Comparison of ENCODE assay signal across 8 cellular contexts in the genomic region with DNA sequence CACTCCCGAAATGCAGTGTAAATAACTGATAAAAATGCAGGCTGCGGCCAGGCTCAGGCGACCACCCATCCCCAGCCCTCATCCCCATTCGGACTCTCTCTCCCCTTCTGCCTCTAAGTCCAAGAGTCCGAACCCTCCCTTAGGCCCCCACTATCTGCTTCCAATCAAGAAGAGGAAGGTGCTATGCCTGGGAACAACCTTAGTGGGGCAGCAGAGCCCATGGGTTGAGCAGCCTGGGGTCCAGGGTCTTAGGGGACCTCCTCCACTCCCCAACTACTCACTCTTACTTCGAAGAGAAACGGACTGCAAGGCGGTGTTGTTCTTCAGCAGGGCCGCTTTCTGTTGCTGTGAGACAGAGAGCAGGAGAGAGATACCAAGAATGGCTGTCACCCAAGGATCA. TPM values are rescaled to one million over a fixed set of nuclear protein-coding genes. Genes with fewer than 3 reads are reported as not detected.
DNase-seq lines count a peak whose midpoint lies in the region; ATAC-seq and TF ChIP-seq lines count a peak whose summit lies in the region.
"Had no signal": no experiment of that assay in that cellular context is flagged by ENCODE, and none has a peak within 500 bp of the region (broad histone marks: within the 10 kb centered on the region; RNA-seq: fewer than 3 reads in every experiment).

No MANE protein-coding gene starts in this region.

- H2AK5ac ChIP-seq in IMR-90 (ENCODE audit: low read depth, low read length) = no peak overlapping the region

- H3K14ac ChIP-seq in IMR-90 (replicated peaks; ENCODE audit: low read depth, low read length) = no peak overlapping the region

- no peak overlapping the region for H2BK120ac ChIP-seq in IMR-90 (ENCODE audit: low read depth, low read length)

- H3K4me1 ChIP-seq in IMR-90 (ENCODE audit: control insufficient read depth, insufficient read depth, low read length) (peaks cover 47% of the 10 kb centered on the region), HAP-1 (no peaks in the 10 kb centered on the region)

- 83% methylated on average over 3 of the region's 9 CpGs; no CpG with 5 or more reads in 1 of the 2 experiments for WGBS in IMR-90 (ENCODE audit: extremely low coverage in 2 of 2, insufficient read length in 1 of 2), 2 experiments

- no TSS peak for BruUV-seq in IMR-90 (replicated peaks; lab: Mats Ljungman, UMichigan)

- no peak overlapping the region for H2AK9ac ChIP-seq in IMR-90 (replicated peaks; ENCODE audit: low read depth, low read length, poor library complexity)

- H3K9me3 ChIP-seq in IMR-90 (ENCODE audit: control insufficient read depth, insufficient read depth, low read length) = no peaks in the 10 kb centered on the region
- no peaks in the 10 kb centered on the region for H3K9me3 ChIP-seq in HAP-1
- H3K9me3 ChIP-seq: breast epithelium had no signal

- no peak overlapping the region for H4K91ac ChIP-seq in IMR-90 (ENCODE audit: insufficient read depth, low read depth, low read length)

- H3K4ac ChIP-seq in IMR-90 (ENCODE audit: low read depth, low read length) = no peak overlapping the region

- in situ Hi-C loops in IMR-90 (cut with MboI; ENCODE audit: low sequenced_read_pairs) (no loop called here), HAP-1 (cut with MboI; ENCODE audit: low sequenced_read_pairs) (no loop called here)

- H2BK20ac ChIP-seq in IMR-90 (ENCODE audit: low read depth, low read length) = no peak overlapping the region

- peaks cover 75% of the 10 kb centered on the region for H3K36me3 ChIP-seq in IMR-90 (ENCODE audit: control insufficient read depth, insufficient read depth, low read length)
- peaks cover 54% of the 10 kb centered on the region for H3K36me3 ChIP-seq in HAP-1 (replicated peaks)

- no peak overlapping the region for H2AFZ ChIP-seq in IMR-90 (replicated peaks; ENCODE audit: low read length, poor library complexity)
- H2AFZ ChIP-seq: PC-9 had no signal

- peaks cover 59% of the 10 kb centered on the region for H3K4me1 Mint-ChIP-seq in brain
- peaks cover 26% of the 10 kb centered on the region for H3K4me1 Mint-ChIP-seq in progenitor cell of endocrine pancreas (ENCODE audit: low read depth)

- CTCF ChIA-PET in IMR-90 (lab: Yijun Ruan, JAX) = interaction anchor here (0.6 kb wide), 1 partner anchor 10 kb away, joined by 3 read pairs; no protein-coding TSS in a partner anchor

- no peak overlapping the region for H3K4me2 ChIP-seq in IMR-90 (ENCODE audit: low read depth, low read length)
- H3K4me2 ChIP-seq: PC-9 had no signal

- ATAC-seq in IMR-90 (ENCODE audit: low read depth) (no peak), HG02938 (IDR thresholded peaks at IDR 0.05; ENCODE audit: unreplicated experiment) (no peak), GM21367 (IDR thresholded peaks at IDR 0.05; ENCODE audit: unreplicated experiment) (no peak)

- H3K9me3 Mint-ChIP-seq in brain (no peaks in the 10 kb centered on the region), progenitor cell of endocrine pancreas (ENCODE audit: low read depth) (no peaks in the 10 kb centered on the region)

- no peak overlapping the region for H3K23ac ChIP-seq in IMR-90 (ENCODE audit: low read depth, low read length)

- no peak overlapping the region for H2BK15ac ChIP-seq in IMR-90 (ENCODE audit: low read depth, low read length)

- DNase-seq in IMR-90 (no peak), progenitor cell of endocrine pancreas (ENCODE audit: low spot score, unreplicated experiment) (no peak), HAP-1 (ENCODE audit: low spot score in 2 of 2) (no peak)
- DNase-seq: PC-9 had no signal

- TF ChIP-seq CTCF in IMR-90 (conservative IDR thresholded peaks at IDR 0.05; ENCODE audit: low read depth, low read length) (peak; percentile 38), brain (conservative IDR thresholded peaks at IDR 0.05) (peak; percentile 20 to 38), progenitor cell of endocrine pancreas (IDR thresholded peaks at IDR 0.05; ENCODE audit: unreplicated experiment) (peak; percentile 14)

- H3K9ac ChIP-seq in IMR-90 (ENCODE audit: low read depth, low read length) = no peak overlapping the region

- no peak overlapping the region; a peak in 1 of 4 replicates for H4K8ac ChIP-seq in IMR-90 (ENCODE audit: low read depth in 2 of 2, low read length in 2 of 2)

- peak overlapping the region; percentile 62 to 99 (median 97) for H3K27ac Mint-ChIP-seq in brain
- peak overlapping the region; percentile 56 for H3K27ac Mint-ChIP-seq in progenitor cell of endocrine pancreas

- H2BK5ac ChIP-seq in IMR-90 (ENCODE audit: low read depth, low read length, poor library complexity, severe bottlenecking) = no peak overlapping the region

- peaks cover 42% of the 10 kb centered on the region for H3K9me1 ChIP-seq in IMR-90 (ENCODE audit: insufficient read depth, low read length)

- H4K5ac ChIP-seq in IMR-90 (ENCODE audit: low read depth, low read length) = no peak overlapping the region

- no peak overlapping the region for H3K27ac ChIP-seq in IMR-90 (ENCODE audit: insufficient read depth, low read length)
- H3K27ac ChIP-seq: PC-9 had no signal

- POLR2A ChIA-PET in IMR-90 (lab: Charles Lee; ENCODE audit: unreplicated experiment) = no interaction called here

- TF ChIP-seq POLR2A in IMR-90 (IDR thresholded peaks at IDR 0.05; ENCODE audit: low read depth, low read length) = no peak

- peak; percentile 41; the same call in 1 of the 2 replicates for TF ChIP-seq RAD21 in IMR-90 (IDR thresholded peaks at IDR 0.05; ENCODE audit: low read length)

- H3K56ac ChIP-seq in IMR-90 (ENCODE audit: extremely low read depth, insufficient read depth, low read length) = no peak overlapping the region

- H3K27me3 ChIP-seq in IMR-90 (ENCODE audit: control insufficient read depth, insufficient read depth, low read length) (no peaks in the 10 kb centered on the region), HAP-1 (ENCODE audit: low read depth) (no peaks in the 10 kb centered on the region)
- H3K27me3 ChIP-seq: breast epithelium had no signal

- H3K4me3 Mint-ChIP-seq in brain (peak overlapping the region in 2 of 5 experiments; percentile 30 to 36), progenitor cell of endocrine pancreas (ENCODE audit: low read depth) (no peak overlapping the region)

- dilution Hi-C loops in IMR-90 (cut with HindIII; ENCODE audit: low sequenced_read_pairs, unreplicated experiment) = no loop called here

- peaks cover 37 to 86% of the 10 kb centered on the region in 2 experiments for H3K79me1 ChIP-seq in IMR-90 (ENCODE audit: low read depth in 1 of 2, low read length in 2 of 2)

- H3K4me3 ChIP-seq in IMR-90 (ENCODE audit: insufficient read depth, low read depth, low read length) (no peak overlapping the region), HAP-1 (no peak overlapping the region)
- H3K4me3 ChIP-seq: breast epithelium, PC-9 had no signal

- peaks cover 3% of the 10 kb centered on the region for H3K27me3 Mint-ChIP-seq in brain
- no peaks in the 10 kb centered on the region for H3K27me3 Mint-ChIP-seq in progenitor cell of endocrine pancreas

- peaks cover 87% of the 10 kb centered on the region for H4K20me1 ChIP-seq in IMR-90 (ENCODE audit: insufficient read depth, low read length)

- H3K36me3 Mint-ChIP-seq in brain (peaks cover 66% of the 10 kb centered on the region), progenitor cell of endocrine pancreas (ENCODE audit: insufficient read depth) (peaks cover 21% of the 10 kb centered on the region)

- intact Hi-C loops in IMR-90 (cut with micrococcal nuclease) = no loop called here

- H3K18ac ChIP-seq in IMR-90 (ENCODE audit: low read depth, low read length) = no peak overlapping the region

TF ChIP-seq in IMR-90, 13 proteins besides CTCF, POLR2A, EP300 and RAD21:
- peak; percentile 17; the same call in 1 of the 2 replicates for TF ChIP-seq SMC3 (IDR thresholded peaks at IDR 0.05; ENCODE audit: low read depth, low read length)
- TF ChIP-seq BHLHE40 (IDR thresholded peaks at IDR 0.05; ENCODE audit: low read depth, low read length) = no peak
- no peak for TF ChIP-seq CEBPB (IDR thresholded peaks at IDR 0.05; ENCODE audit: low read depth, low read length)

RNA-seq across cellular contexts. Expression of a gene that starts 12.2 kb away (rescaled TPM):
- total RNA-seq in IMR-90 (2012; rRNA removed) (81.4 and 91.8 TPM in 2 replicates), progenitor cell of endocrine pancreas (103 and 111 TPM in 2 replicates)
- polyA plus RNA-seq in IMR-90 (2012; rRNA removed) (101 and 117 TPM in 2 replicates), brain (ENCODE audit: insufficient read depth, low read depth, low replicate concordance) (195 TPM)
- polyA plus RNA-seq in IMR-90 (2012; cell fraction: cytosol; rRNA removed) = 64.3 and 78.0 TPM in 2 replicates
- 272 and 424 TPM in 2 replicates for polyA plus RNA-seq in IMR-90 (2012; cell fraction: nucleus; rRNA removed; ENCODE audit: low replicate concordance)

RNA-seq across cellular contexts. Expression of a gene that starts 24.7 kb away (rescaled TPM):
- total RNA-seq in IMR-90 (2012; rRNA removed) = not detected in 2 replicates
- not detected in 2 replicates for polyA plus RNA-seq in IMR-90 (2012; rRNA removed)
- polyA plus RNA-seq in IMR-90 (2012; cell fraction: cytosol; rRNA removed) = not detected in 2 replicates
- polyA plus RNA-seq in IMR-90 (2012; cell fraction: nucleus; rRNA removed; ENCODE audit: low replicate concordance) = 0.07 TPM in 1 of 2 replicates, not detected in the other
- not detected for polyA plus RNA-seq in brain (ENCODE audit: insufficient read depth, low read depth, low replicate concordance)
- not detected in 2 replicates for total RNA-seq in progenitor cell of endocrine pancreas
- total RNA-seq: breast epithelium, PC-9 had no signal

RNA-seq across cellular contexts. Expression of a gene that starts 31.9 kb away (rescaled TPM):
- total RNA-seq in IMR-90 (2012; rRNA removed) = 22.5 and 28.0 TPM in 2 replicates
- polyA plus RNA-seq in IMR-90 (2012; rRNA removed) = 23.4 and 29.9 TPM in 2 replicates
- polyA plus RNA-seq in IMR-90 (2012; cell fraction: cytosol; rRNA removed) = 9.3 and 11.6 TPM in 2 replicates
- 59.4 and 172 TPM in 2 replicates for polyA plus RNA-seq in IMR-90 (2012; cell fraction: nucleus; rRNA removed; ENCODE audit: low replicate concordance)
- polyA plus RNA-seq in brain (ENCODE audit: insufficient read depth, low read depth, low replicate concordance) = 24.1 TPM
- 67.6 and 71.2 TPM in 2 replicates for total RNA-seq in progenitor cell of endocrine pancreas

RNA-seq across cellular contexts. Expression of a gene that starts 54.6 kb away (rescaled TPM):
- 553 and 927 TPM in 2 replicates for total RNA-seq in IMR-90 (2012; rRNA removed)
- polyA plus RNA-seq in IMR-90 (2012; rRNA removed) = 952 and 1,264 TPM in 2 replicates
- 935 and 1,213 TPM in 2 replicates for polyA plus RNA-seq in IMR-90 (2012; cell fraction: cytosol; rRNA removed)
- polyA plus RNA-seq in IMR-90 (2012; cell fraction: nucleus; rRNA removed; ENCODE audit: low replicate concordance) = 229 and 499 TPM in 2 replicates
- polyA plus RNA-seq in brain (ENCODE audit: insufficient read depth, low read depth, low replicate concordance) = 451 TPM
- total RNA-seq in progenitor cell of endocrine pancreas = 299 and 301 TPM in 2 replicates

RNA-seq across cellular contexts. Expression of a gene that starts 55.0 kb away (rescaled TPM):
- 46.8 and 52.2 TPM in 2 replicates for total RNA-seq in IMR-90 (2012; rRNA removed)
- 26.2 and 29.6 TPM in 2 replicates for polyA plus RNA-seq in IMR-90 (2012; rRNA removed)
- polyA plus RNA-seq in IMR-90 (2012; cell fraction: cytosol; rRNA removed) = 8.5 and 14.4 TPM in 2 replicates
- 5.5 and 26.8 TPM in 2 replicates for polyA plus RNA-seq in IMR-90 (2012; cell fraction: nucleus; rRNA removed; ENCODE audit: low replicate concordance)
- polyA plus RNA-seq in brain (ENCODE audit: insufficient read depth, low read depth, low replicate concordance) = 12.2 TPM
- total RNA-seq in progenitor cell of endocrine pancreas = 28.3 and 30.1 TPM in 2 replicates
